13 cellular contexts compared by ENCODE assay signal in genomic region chr10:123287594-123288247, GRCh38.
DNase-seq lines count a peak whose midpoint lies in the region; ATAC-seq and TF ChIP-seq lines count a peak whose summit lies in the region.
"Had no signal": no experiment of that assay in that cellular context is flagged by ENCODE, and none has a peak within 500 bp of the region (broad histone marks: within the 10 kb centered on the region; RNA-seq: fewer than 3 reads in every experiment).

No MANE protein-coding gene starts in this region.

- TF ChIP-seq EP300 in sigmoid colon (IDR thresholded peaks at IDR 0.05): no peak

- TF ChIP-seq POLR2A in sigmoid colon (IDR thresholded peaks at IDR 0.05): no peak

- WGBS in sigmoid colon, 2 donors: 82 to 83% methylated on average over 4 of the region's 4 CpGs

- POLR2A ChIA-PET in activated CD4-positive, alpha-beta memory T cell treated with anti-CD3 and anti-CD28 coated beads for 36 hours (lab: Charles Lee): interaction anchor here (1.2 kb wide), 1 partner anchor 134 kb away, joined by 3 read pairs; the partner anchor contains the start of gene BUB3
- POLR2A ChIA-PET in activated CD4-positive, alpha-beta memory T cell treated with anti-CD3 and anti-CD28 coated beads, Interleukin-2, amount 10 ng/mL, durations not matched to agents 7 days and 5 days (lab: Charles Lee): no interaction called here

- H3K36me3 ChIP-seq in sigmoid colon: no peaks in the 10 kb centered on the region

- TF ChIP-seq CTCF in foreskin keratinocyte (conservative IDR thresholded peaks at IDR 0.05): no peak
- TF ChIP-seq CTCF in sigmoid colon (IDR thresholded peaks at IDR 0.05): no peak

- H3K27me3 Mint-ChIP-seq in activated CD4-positive, alpha-beta memory T cell treated with anti-CD3 and anti-CD28 coated beads for 36 hours: peaks cover 8% of the 10 kb centered on the region
- H3K27me3 Mint-ChIP-seq in activated CD4-positive, alpha-beta memory T cell treated with anti-CD3 and anti-CD28 coated beads, Interleukin-2, amount 10 ng/mL, durations not matched to agents 7 days and 5 days: no peaks in the 10 kb centered on the region

- CTCF ChIA-PET in activated CD4-positive, alpha-beta memory T cell treated with anti-CD3 and anti-CD28 coated beads for 36 hours (lab: Charles Lee): no interaction called here
- CTCF ChIA-PET in activated CD4-positive, alpha-beta memory T cell treated with anti-CD3 and anti-CD28 coated beads, Interleukin-2, amount 10 ng/mL, durations not matched to agents 7 days and 5 days (lab: Charles Lee): no interaction called here

- peak; percentile 69 for DNase-seq in activated CD4-positive, alpha-beta memory T cell treated with anti-CD3 and anti-CD28 coated beads for 36 hours
- no peak for DNase-seq in activated CD4-positive, alpha-beta memory T cell treated with anti-CD3 and anti-CD28 coated beads, Interleukin-2, amount 10 ng/mL, durations not matched to agents 7 days and 5 days
- DNase-seq in foreskin keratinocyte (peak; percentile 83 to 90), sigmoid colon (no peak)
- peak in 1 of 2 donors; percentile 59 for DNase-seq in stimulated activated effector memory CD8-positive, alpha-beta T cell treated with anti-CD3 and anti-CD28 coated beads, Interleukin-12 subunit alpha, Interleukin-12 subunit beta, amount 100 ng/mL, for 72 hours (ENCODE audit: low spot score in 2 of 2)
- DNase-seq: dermis blood vessel endothelial cell, H7, NCI-H524 treated with DMSO at 0.1 percent for 48 hours had no signal

- peak; percentile 99 for ATAC-seq in activated CD4-positive, CD25-positive, alpha-beta regulatory T cell treated with anti-CD3 and anti-CD28 coated beads, Interleukin-2, amount 50 U/mL, for 24 hours
- ATAC-seq in foreskin keratinocyte (peak; percentile 100), GM21381 (IDR thresholded peaks at IDR 0.05; ENCODE audit: unreplicated experiment) (no peak), GM18867 (IDR thresholded peaks at IDR 0.05; ENCODE audit: unreplicated experiment) (no peak)
- peak; percentile 100 for ATAC-seq in stimulated activated effector memory CD8-positive, alpha-beta T cell treated with anti-CD3 and anti-CD28 coated beads, Interleukin-12 subunit alpha, Interleukin-12 subunit beta, amount 100 ng/mL, for 72 hours

- H3K9me3 ChIP-seq in sigmoid colon: no peaks in the 10 kb centered on the region

- H3K27me3 ChIP-seq in foreskin keratinocyte (no peaks in the 10 kb centered on the region), sigmoid colon (no peaks in the 10 kb centered on the region)

- peaks cover 13% of the 10 kb centered on the region for H3K36me3 Mint-ChIP-seq in activated CD4-positive, alpha-beta memory T cell treated with anti-CD3 and anti-CD28 coated beads for 36 hours
- no peaks in the 10 kb centered on the region for H3K36me3 Mint-ChIP-seq in activated CD4-positive, alpha-beta memory T cell treated with anti-CD3 and anti-CD28 coated beads, Interleukin-2, amount 10 ng/mL, durations not matched to agents 7 days and 5 days (ENCODE audit: low read depth)
- H3K36me3 Mint-ChIP-seq in stimulated activated effector memory CD8-positive, alpha-beta T cell treated with anti-CD3 and anti-CD28 coated beads, Interleukin-12 subunit alpha, Interleukin-12 subunit beta, amount 100 ng/mL, for 72 hours: no peaks in the 10 kb centered on the region

- peaks cover 20% of the 10 kb centered on the region for H3K4me1 Mint-ChIP-seq in activated CD4-positive, alpha-beta memory T cell treated with anti-CD3 and anti-CD28 coated beads for 36 hours (ENCODE audit: low read depth)
- peaks cover 3% of the 10 kb centered on the region for H3K4me1 Mint-ChIP-seq in activated CD4-positive, alpha-beta memory T cell treated with anti-CD3 and anti-CD28 coated beads, Interleukin-2, amount 10 ng/mL, durations not matched to agents 7 days and 5 days
- peaks cover 11% of the 10 kb centered on the region for H3K4me1 Mint-ChIP-seq in stimulated activated effector memory CD8-positive, alpha-beta T cell treated with anti-CD3 and anti-CD28 coated beads, Interleukin-12 subunit alpha, Interleukin-12 subunit beta, amount 100 ng/mL, for 72 hours

- H3K27ac Mint-ChIP-seq in activated CD4-positive, alpha-beta memory T cell treated with anti-CD3 and anti-CD28 coated beads for 36 hours: peak overlapping the region; percentile 54
- H3K27ac Mint-ChIP-seq in activated CD4-positive, alpha-beta memory T cell treated with anti-CD3 and anti-CD28 coated beads, Interleukin-2, amount 10 ng/mL, durations not matched to agents 7 days and 5 days: no peak overlapping the region
- H3K27ac Mint-ChIP-seq in stimulated activated effector memory CD8-positive, alpha-beta T cell treated with anti-CD3 and anti-CD28 coated beads, Interleukin-12 subunit alpha, Interleukin-12 subunit beta, amount 100 ng/mL, for 72 hours: no peak overlapping the region

- H3K4me3 Mint-ChIP-seq in activated CD4-positive, alpha-beta memory T cell treated with anti-CD3 and anti-CD28 coated beads for 36 hours: no peak overlapping the region
- H3K4me3 Mint-ChIP-seq in activated CD4-positive, alpha-beta memory T cell treated with anti-CD3 and anti-CD28 coated beads, Interleukin-2, amount 10 ng/mL, durations not matched to agents 7 days and 5 days: no peak overlapping the region
- no peak overlapping the region for H3K4me3 Mint-ChIP-seq in stimulated activated effector memory CD8-positive, alpha-beta T cell treated with anti-CD3 and anti-CD28 coated beads, Interleukin-12 subunit alpha, Interleukin-12 subunit beta, amount 100 ng/mL, for 72 hours

- H3K9me3 Mint-ChIP-seq in activated CD4-positive, alpha-beta memory T cell treated with anti-CD3 and anti-CD28 coated beads for 36 hours: peaks cover 15% of the 10 kb centered on the region
- peaks cover 5% of the 10 kb centered on the region for H3K9me3 Mint-ChIP-seq in activated CD4-positive, alpha-beta memory T cell treated with anti-CD3 and anti-CD28 coated beads, Interleukin-2, amount 10 ng/mL, durations not matched to agents 7 days and 5 days
- no peaks in the 10 kb centered on the region for H3K9me3 Mint-ChIP-seq in stimulated activated effector memory CD8-positive, alpha-beta T cell treated with anti-CD3 and anti-CD28 coated beads, Interleukin-12 subunit alpha, Interleukin-12 subunit beta, amount 100 ng/mL, for 72 hours

- H3K27ac ChIP-seq in foreskin keratinocyte (no peak overlapping the region), sigmoid colon (no peak overlapping the region)
- H3K27ac ChIP-seq: KMS-11, VCaP had no signal

- H3K4me1 ChIP-seq in foreskin keratinocyte (no peaks in the 10 kb centered on the region), sigmoid colon (no peaks in the 10 kb centered on the region)

- intact Hi-C loops in activated CD4-positive, alpha-beta memory T cell treated with anti-CD3 and anti-CD28 coated beads for 36 hours (cut with micrococcal nuclease): loop anchor here (1.0 to 2.0 kb wide), 3 partner anchors 45 to 407 kb away; partner anchors contain the start of gene BUB3
- intact Hi-C loops in sigmoid colon (cut with DNase I): no loop called here

- no peak overlapping the region for H3K4me3 ChIP-seq in sigmoid colon

Comparison
In these comparisons a context has a peak if more than half of its experiments do, and no peak if none do; other contexts are left out.
1. DNase-seq: peak in activated CD4-positive, alpha-beta memory T cell treated with anti-CD3 and anti-CD28 coated beads for 36 hours (single experiment) and foreskin keratinocyte (2 of 2); none in activated CD4-positive, alpha-beta memory T cell treated with anti-CD3 and anti-CD28 coated beads, Interleukin-2, amount 10 ng/mL, durations not matched to agents 7 days and 5 days (single experiment) and sigmoid colon (single experiment).
2. ATAC-seq: peak in activated CD4-positive, CD25-positive, alpha-beta regulatory T cell treated with anti-CD3 and anti-CD28 coated beads, Interleukin-2, amount 50 U/mL, for 24 hours (2 of 2), foreskin keratinocyte (single experiment) and stimulated activated effector memory CD8-positive, alpha-beta T cell treated with anti-CD3 and anti-CD28 coated beads, Interleukin-12 subunit alpha, Interleukin-12 subunit beta, amount 100 ng/mL, for 72 hours (single experiment); none in GM21381 (single experiment) and GM18867 (single experiment).